ENCODE assay signal across 20 cellular contexts in the genomic region with DNA sequence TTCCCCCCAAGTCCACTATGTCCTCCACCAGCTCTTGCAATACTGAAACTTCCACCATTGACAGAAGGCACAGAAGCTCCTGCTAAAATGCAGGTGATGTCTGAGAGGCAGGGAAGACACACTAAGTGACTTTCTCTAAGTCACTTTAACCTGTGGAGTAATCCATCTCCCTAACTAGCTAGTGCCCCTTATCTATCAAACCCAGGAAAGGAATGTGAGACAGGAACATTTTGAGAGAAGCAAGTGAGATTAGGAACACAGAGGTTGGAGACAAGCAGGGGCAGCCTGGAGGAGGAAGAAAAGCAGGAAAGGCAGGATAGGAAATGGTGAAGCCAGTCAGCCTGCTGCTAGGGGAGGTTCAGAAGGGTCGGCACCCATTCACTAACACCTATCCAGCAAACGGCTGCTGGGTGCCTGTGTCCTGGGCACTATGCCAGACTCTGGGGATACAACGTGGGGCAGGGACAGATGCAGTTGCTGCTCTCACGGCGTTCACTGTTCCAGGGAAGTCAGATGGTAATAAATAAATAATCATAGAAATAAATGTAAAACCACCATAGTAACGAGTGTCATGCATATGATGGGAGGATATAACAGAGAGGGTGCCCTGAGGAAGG. TPM values are rescaled to one million over a fixed set of nuclear protein-coding genes. Genes with fewer than 3 reads are reported as not detected.
DNase-seq lines count a peak whose midpoint lies in the region; ATAC-seq lines count a peak whose summit lies in the region.
"Had no signal": no experiment of that assay in that cellular context is flagged by ENCODE, and none has a peak within 500 bp of the region (broad histone marks: within the 10 kb centered on the region; RNA-seq: fewer than 3 reads in every experiment).

No MANE protein-coding gene starts in this region.

- H3K27me3 ChIP-seq in mucosa of stomach (ENCODE audit: control insufficient read depth, insufficient read depth, low read length): no peaks in the 10 kb centered on the region
- H3K27me3 ChIP-seq: upper lobe of right lung had no signal

- peak overlapping the region; percentile 29 for H3K9ac ChIP-seq in mucosa of stomach (ENCODE audit: low read length)

- ATAC-seq in GM18502 (IDR thresholded peaks at IDR 0.05; ENCODE audit: poor library complexity, unreplicated experiment) (no peak), left lobe of liver (no peak)

- H3K36me3 ChIP-seq in mucosa of stomach (ENCODE audit: control insufficient read depth, insufficient read depth, low read length): no peaks in the 10 kb centered on the region
- H3K36me3 ChIP-seq: esophagus muscularis mucosa, upper lobe of right lung had no signal

- H3K4me3 ChIP-seq in mucosa of stomach (ENCODE audit: low read length): no peak overlapping the region
- H3K4me3 ChIP-seq: esophagus muscularis mucosa, upper lobe of right lung had no signal

- no peaks in the 10 kb centered on the region for H3K9me3 ChIP-seq in mucosa of stomach (ENCODE audit: control insufficient read depth, low read length)
- H3K9me3 ChIP-seq: esophagus muscularis mucosa, upper lobe of right lung had no signal

- DNase-seq in DMS53 (lab: John Stamatoyannopoulos, UW) (peak; percentile 60), DMS53 treated with DMSO at 0.1 percent for 48 hours (lab: John Stamatoyannopoulos, UW; ENCODE audit: unreplicated experiment) (no peak), NCI-H1105 (lab: John Stamatoyannopoulos, UW) (peak; percentile 82), SHP77 treated with DMSO at 0.1 percent for 48 hours (lab: John Stamatoyannopoulos, UW) (peak; percentile 53), left lobe of liver (ENCODE audit: low spot score) (no peak), T1000 (lab: John Stamatoyannopoulos, UW) (no peak)
- DNase-seq: activated CD4-positive, alpha-beta T cell treated with anti-CD3 and anti-CD28 coated beads for 48 hours; activated naive CD4-positive, alpha-beta T cell treated with anti-CD3 and anti-CD28 coated beads for 36 hours; dermis blood vessel endothelial cell; HCEC 1CT; IMR-90; NCI-H1048; nucleus accumbens; stimulated activated naive CD4-positive, alpha-beta T cell; upper lobe of right lung had no signal

- peaks cover 34% of the 10 kb centered on the region for H3K4me1 ChIP-seq in mucosa of stomach (ENCODE audit: control insufficient read depth, insufficient read depth, low read length)
- H3K4me1 ChIP-seq: upper lobe of right lung had no signal

RNA-seq across cellular contexts. Expression of gene GPA33, which starts 7.0 kb away (rescaled TPM):
- total RNA-seq in left lobe of liver: 0.20 TPM
- total RNA-seq: A172, dermis blood vessel endothelial cell, IMR-90, SK-MEL-5 had no signal

RNA-seq across cellular contexts. Expression of gene STYXL2, which starts 10.7 kb away (rescaled TPM):
- not detected for total RNA-seq in left lobe of liver
- total RNA-seq: A172; activated naive CD4-positive, alpha-beta T cell treated with anti-CD3 and anti-CD28 coated beads for 36 hours; dermis blood vessel endothelial cell; IMR-90; SK-MEL-5 had no signal

Comparison
In these comparisons a context has a peak if more than half of its experiments do, and no peak if none do; other contexts are left out.
1. DNase-seq: peak in DMS53 (single experiment), NCI-H1105 (single experiment) and SHP77 treated with DMSO at 0.1 percent for 48 hours (single experiment); none in DMS53 treated with DMSO at 0.1 percent for 48 hours (single experiment), left lobe of liver (single experiment) and T1000 (single experiment).